8 cellular contexts compared by ENCODE assay signal in genomic region chr11:59550368-59550841, GRCh38. TPM values are rescaled to one million over a fixed set of nuclear protein-coding genes. Genes with fewer than 3 reads are reported as not detected.
DNase-seq lines count a peak whose midpoint lies in the region; ATAC-seq and TF ChIP-seq lines count a peak whose summit lies in the region.

No MANE protein-coding gene starts in this region.

- CTCF ChIA-PET in A673 (lab: Charles Lee) (interaction anchor here (0.6 kb wide), 1 partner anchor 365 kb away, joined by 19 read pairs; no protein-coding TSS in a partner anchor), mammary epithelial cell (lab: Charles Lee; ENCODE audit: low non-redundant PET) (no interaction called here)

- intact Hi-C loops in A673 (cut with micrococcal nuclease; ENCODE audit: unreplicated experiment) (loop anchor here (1.0 to 10.0 kb wide), 5 partner anchors 10 to 356 kb away; partner anchors contain the start of genes OSBP and PATL1), mammary epithelial cell (cut with micrococcal nuclease) (loop anchor here (1.0 to 5.0 kb wide), 7 partner anchors 16 to 973 kb away; partner anchors contain the start of genes DTX4, LPXN, OSBP and PATL1), spleen (cut with DNase I; ENCODE audit: low total_unique reads) (no loop called here)

- ATAC-seq in GM18861 (IDR thresholded peaks at IDR 0.05; ENCODE audit: unreplicated experiment) (peak; percentile 86), HG03103 (IDR thresholded peaks at IDR 0.05; ENCODE audit: low read depth, unreplicated experiment) (peak; percentile 88)

- DNase-seq in A673 (ENCODE audit: low spot score) (peak; percentile 99), NCI-H2171 treated with DMSO at 0.1 percent for 48 hours (lab: John Stamatoyannopoulos, UW) (peak; percentile 97), mammary epithelial cell (peak; percentile 97), inferior parietal cortex (ENCODE audit: extremely low spot score) (peak; percentile 93), spleen (peak; percentile 95)

- BruUV-seq in A673 (replicated peaks; lab: Mats Ljungman, UMichigan), result no TSS peak
- TSS peak; percentile 100 for BruUV-seq in mammary epithelial cell (replicated peaks; lab: Mats Ljungman, UMichigan)

- in situ Hi-C loops in mammary epithelial cell (cut with MboI; ENCODE audit: low sequenced_read_pairs in 2 of 2), result loop anchor here (10.0 to 25.0 kb wide), 2 partner anchors 237 to 254 kb away; no protein-coding TSS in a partner anchor

- WGBS in mammary epithelial cell (ENCODE audit: low coverage, missing lambda C conversion rate), result 0% methylated on average over 22 of the region's 31 CpGs
- 0 to 1% (median 0%) methylated on average over 31 of the region's 31 CpGs for WGBS in spleen, 5 donors

- H3K9me3 ChIP-seq in A673 (ENCODE audit: low read depth, low read length, poor library complexity, severe bottlenecking) (no peaks in the 10 kb centered on the region), mammary epithelial cell (replicated peaks; ENCODE audit: insufficient read depth, low read length) (no peaks in the 10 kb centered on the region), spleen (no peaks in the 10 kb centered on the region)

- H4K20me1 ChIP-seq in mammary epithelial cell (ENCODE audit: insufficient read depth, low read length), result no peaks in the 10 kb centered on the region

- no peaks in the 10 kb centered on the region for H3K36me3 ChIP-seq in A673 (ENCODE audit: insufficient read depth, low read length, poor library complexity, severe bottlenecking)
- no peaks in the 10 kb centered on the region for H3K36me3 ChIP-seq in mammary epithelial cell (ENCODE audit: insufficient read depth, low read length)
- H3K36me3 ChIP-seq in spleen, result no peaks in the 10 kb centered on the region

- H3K27me3 ChIP-seq in A673 (replicated peaks; ENCODE audit: insufficient read depth, low read depth, low read length, poor library complexity) (no peaks in the 10 kb centered on the region), mammary epithelial cell (ENCODE audit: insufficient read depth, low read length) (no peaks in the 10 kb centered on the region), spleen (replicated peaks in 1 of 7) (peaks cover 0 to 1% (median 0%) of the 10 kb centered on the region in 7 donors)

- H3K4me3 ChIP-seq in A673 (ENCODE audit: low read depth, low read length, poor library complexity, severe bottlenecking) (peak overlapping the region; percentile 60), mammary epithelial cell (replicated peaks in 1 of 3; ENCODE audit: insufficient read depth in 1 of 3, low read depth in 2 of 3, low read length in 3 of 3) (peak overlapping the region; percentile 51 to 69 (median 62)), spleen (peak overlapping the region; percentile 43 to 76 (median 54))

- no peaks in the 10 kb centered on the region for H3K79me2 ChIP-seq in mammary epithelial cell (ENCODE audit: insufficient read depth, low read length)

- dilution Hi-C loops in mammary epithelial cell (cut with HindIII; ENCODE audit: low sequenced_read_pairs), result loop anchor here (10.0 kb wide), 1 partner anchor 64 kb away; the partner anchor contains the start of gene OSBP

- no peak for TF ChIP-seq POLR2A in spleen (IDR thresholded peaks at IDR 0.05)

- H2AFZ ChIP-seq in mammary epithelial cell (ENCODE audit: low read depth, low read length), result no peak overlapping the region

- TF ChIP-seq CTCF in A673 (conservative IDR thresholded peaks at IDR 0.05; ENCODE audit: low read depth, low read length) (peak; percentile 59), VCaP (conservative IDR thresholded peaks at IDR 0.05) (peak; percentile 66), mammary epithelial cell (conservative IDR thresholded peaks at IDR 0.05 in 1 of 2, IDR thresholded peaks at IDR 0.05 in 1 of 2; ENCODE audit: extremely low read depth in 1 of 2, insufficient read depth in 1 of 2, low read depth in 1 of 2, low read length in 2 of 2) (peak; percentile 28 to 62), spleen (IDR thresholded peaks at IDR 0.05 in 8 of 11, conservative IDR thresholded peaks at IDR 0.05 in 3 of 11) (peak; percentile 24 to 72 (median 57))

- peak overlapping the region; percentile 70 for H3K9ac ChIP-seq in mammary epithelial cell (ENCODE audit: insufficient read depth, low read length)

- POLR2A ChIA-PET in A673 (lab: Charles Lee; ENCODE audit: low non-redundant PET), result no interaction called here

- H3K4me1 ChIP-seq in A673 (ENCODE audit: insufficient read depth, low read length, poor library complexity, severe bottlenecking) (peaks cover 15% of the 10 kb centered on the region), mammary epithelial cell (ENCODE audit: insufficient read depth, low read length) (peaks cover 9% of the 10 kb centered on the region), spleen (peaks cover 0 to 52% (median 25%) of the 10 kb centered on the region in 6 donors)

- H3K27ac ChIP-seq in A673 (ENCODE audit: low read depth, low read length, poor library complexity, severe bottlenecking) (peak overlapping the region; percentile 91), VCaP (peak overlapping the region; percentile 58), mammary epithelial cell (ENCODE audit: insufficient read depth, low read depth, low read length) (peak overlapping the region; percentile 52), spleen (peak overlapping the region; percentile 82 to 90 (median 85))

- peak overlapping the region; percentile 85 for H3K4me2 ChIP-seq in mammary epithelial cell (ENCODE audit: insufficient read depth, low read depth, low read length)

RNA-seq across cellular contexts. Expression of gene OR4D9, which starts 39.1 kb away (rescaled TPM):
- total RNA-seq in A673 (2021) (not detected in 2 replicates), mammary epithelial cell (not detected), spleen (not detected)
- polyA plus RNA-seq in mammary epithelial cell (not detected), spleen (not detected)
- not detected for polyA minus RNA-seq in mammary epithelial cell

RNA-seq across cellular contexts. Expression of gene OR4D11, which starts 47.0 kb away (rescaled TPM):
- total RNA-seq in A673 (2021), result not detected in 2 replicates
- not detected for total RNA-seq in mammary epithelial cell
- polyA plus RNA-seq in mammary epithelial cell, result not detected
- polyA minus RNA-seq in mammary epithelial cell, result not detected
- not detected for total RNA-seq in spleen
- polyA plus RNA-seq in spleen, result not detected

Comparison
In these comparisons a context has a peak if more than half of its experiments do, and no peak if none do; other contexts are left out.
1. Peak in every context shown above with its lines: DNase-seq, ATAC-seq, H3K4me3 ChIP-seq and H3K27ac ChIP-seq.